1 cellular context compared by ENCODE assay signal in the genomic region with DNA sequence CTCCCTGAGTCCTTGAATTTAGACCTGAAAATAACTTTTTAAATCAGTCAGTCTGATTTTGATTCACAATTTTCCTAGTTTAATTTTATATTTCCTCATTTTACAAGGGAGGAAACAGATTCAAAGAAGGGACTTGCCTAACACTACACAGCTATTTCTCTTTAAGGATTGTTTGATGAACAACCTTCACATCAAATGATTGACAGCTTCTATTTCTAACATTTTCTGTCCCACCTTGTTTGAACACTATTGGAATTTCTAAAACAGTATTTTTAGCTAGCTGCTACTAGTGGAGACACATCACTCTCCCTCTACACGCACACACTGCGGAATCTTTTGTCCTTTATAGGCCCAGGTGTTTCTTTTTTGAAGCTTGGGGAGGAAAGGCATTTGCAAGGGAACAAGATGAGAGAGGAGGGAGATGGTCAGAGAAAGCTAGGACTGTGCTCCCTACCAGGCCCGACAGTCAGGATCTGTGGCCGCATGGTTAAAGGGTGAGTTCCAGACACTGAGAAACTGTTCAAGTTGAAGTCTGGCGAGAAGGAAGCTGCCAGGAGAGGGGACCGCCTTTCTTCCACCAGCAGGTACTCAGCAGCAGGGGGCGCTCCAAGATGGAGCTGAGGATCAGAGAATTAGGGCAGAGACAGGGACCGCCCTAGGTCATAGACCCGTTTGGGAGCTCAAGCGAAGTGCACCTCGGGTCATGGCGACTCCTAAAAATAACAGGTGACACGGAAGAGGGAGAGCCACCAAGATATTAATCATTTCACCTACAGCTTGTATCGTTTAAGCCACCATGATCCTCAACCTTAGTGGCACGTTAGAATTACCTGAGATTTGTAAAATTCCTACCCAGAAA.
TF ChIP-seq lines count a peak whose summit lies in the region.

No MANE protein-coding gene starts in this region.

TF ChIP-seq in HepG2, 621 proteins besides CTCF, POLR2A, EP300 and RAD21 (continues in another document):
- TF ChIP-seq ZNF333 (CRISPR knock-in tag; IDR thresholded peaks at IDR 0.05; ENCODE audit: borderline replicate concordance): no peak
- peak; percentile 15; the same call in 1 of the 2 replicates for TF ChIP-seq ZNF652 (CRISPR knock-in tag; IDR thresholded peaks at IDR 0.05; ENCODE audit: borderline replicate concordance, low read depth)
- TF ChIP-seq NFRKB (IDR thresholded peaks at IDR 0.05): no peak
- no peak for TF ChIP-seq HOXA9 (CRISPR knock-in tag; IDR thresholded peaks at IDR 0.05; ENCODE audit: borderline replicate concordance)
- 0 out of 2 replicates have a peak, but pooled peaks have one; percentile 31 for TF ChIP-seq ZNF121 (CRISPR knock-in tag; IDR thresholded peaks at IDR 0.05)
- no peak for TF ChIP-seq ZNF431 (CRISPR knock-in tag; IDR thresholded peaks at IDR 0.05; ENCODE audit: borderline replicate concordance, low read depth)
- TF ChIP-seq NFATC3 (CRISPR knock-in tag; IDR thresholded peaks at IDR 0.05): no peak
- TF ChIP-seq, protein P1, sequence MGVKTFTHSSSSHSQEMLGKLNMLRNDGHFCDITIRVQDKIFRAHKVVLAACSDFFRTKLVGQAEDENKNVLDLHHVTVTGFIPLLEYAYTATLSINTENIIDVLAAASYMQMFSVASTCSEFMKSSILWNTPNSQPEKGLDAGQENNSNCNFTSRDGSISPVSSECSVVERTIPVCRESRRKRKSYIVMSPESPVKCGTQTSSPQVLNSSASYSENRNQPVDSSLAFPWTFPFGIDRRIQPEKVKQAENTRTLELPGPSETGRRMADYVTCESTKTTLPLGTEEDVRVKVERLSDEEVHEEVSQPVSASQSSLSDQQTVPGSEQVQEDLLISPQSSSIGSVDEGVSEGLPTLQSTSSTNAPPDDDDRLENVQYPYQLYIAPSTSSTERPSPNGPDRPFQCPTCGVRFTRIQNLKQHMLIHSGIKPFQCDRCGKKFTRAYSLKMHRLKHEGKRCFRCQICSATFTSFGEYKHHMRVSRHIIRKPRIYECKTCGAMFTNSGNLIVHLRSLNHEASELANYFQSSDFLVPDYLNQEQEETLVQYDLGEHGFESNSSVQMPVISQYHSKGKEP (CRISPR knock-in tag; IDR thresholded peaks at IDR 0.05): no peak
- peak; percentile 63 for TF ChIP-seq ZMYM4 (CRISPR knock-in tag; IDR thresholded peaks at IDR 0.05)
- no peak; the same call in 1 of the 2 replicates for TF ChIP-seq WIZ (CRISPR knock-in tag; IDR thresholded peaks at IDR 0.05)
- TF ChIP-seq, protein P2, sequence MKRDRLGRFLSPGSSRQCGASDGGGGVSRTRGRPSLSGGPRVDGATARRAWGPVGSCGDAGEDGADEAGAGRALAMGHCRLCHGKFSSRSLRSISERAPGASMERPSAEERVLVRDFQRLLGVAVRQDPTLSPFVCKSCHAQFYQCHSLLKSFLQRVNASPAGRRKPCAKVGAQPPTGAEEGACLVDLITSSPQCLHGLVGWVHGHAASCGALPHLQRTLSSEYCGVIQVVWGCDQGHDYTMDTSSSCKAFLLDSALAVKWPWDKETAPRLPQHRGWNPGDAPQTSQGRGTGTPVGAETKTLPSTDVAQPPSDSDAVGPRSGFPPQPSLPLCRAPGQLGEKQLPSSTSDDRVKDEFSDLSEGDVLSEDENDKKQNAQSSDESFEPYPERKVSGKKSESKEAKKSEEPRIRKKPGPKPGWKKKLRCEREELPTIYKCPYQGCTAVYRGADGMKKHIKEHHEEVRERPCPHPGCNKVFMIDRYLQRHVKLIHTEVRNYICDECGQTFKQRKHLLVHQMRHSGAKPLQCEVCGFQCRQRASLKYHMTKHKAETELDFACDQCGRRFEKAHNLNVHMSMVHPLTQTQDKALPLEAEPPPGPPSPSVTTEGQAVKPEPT (CRISPR knock-in tag; IDR thresholded peaks at IDR 0.05; ENCODE audit: low read depth): no peak
- no peak for TF ChIP-seq MED8 (CRISPR knock-in tag; IDR thresholded peaks at IDR 0.05; ENCODE audit: insufficient replicate concordance)
- no peak for TF ChIP-seq ZNF496 (CRISPR knock-in tag; IDR thresholded peaks at IDR 0.05; ENCODE audit: insufficient replicate concordance)
- TF ChIP-seq, protein P3, sequence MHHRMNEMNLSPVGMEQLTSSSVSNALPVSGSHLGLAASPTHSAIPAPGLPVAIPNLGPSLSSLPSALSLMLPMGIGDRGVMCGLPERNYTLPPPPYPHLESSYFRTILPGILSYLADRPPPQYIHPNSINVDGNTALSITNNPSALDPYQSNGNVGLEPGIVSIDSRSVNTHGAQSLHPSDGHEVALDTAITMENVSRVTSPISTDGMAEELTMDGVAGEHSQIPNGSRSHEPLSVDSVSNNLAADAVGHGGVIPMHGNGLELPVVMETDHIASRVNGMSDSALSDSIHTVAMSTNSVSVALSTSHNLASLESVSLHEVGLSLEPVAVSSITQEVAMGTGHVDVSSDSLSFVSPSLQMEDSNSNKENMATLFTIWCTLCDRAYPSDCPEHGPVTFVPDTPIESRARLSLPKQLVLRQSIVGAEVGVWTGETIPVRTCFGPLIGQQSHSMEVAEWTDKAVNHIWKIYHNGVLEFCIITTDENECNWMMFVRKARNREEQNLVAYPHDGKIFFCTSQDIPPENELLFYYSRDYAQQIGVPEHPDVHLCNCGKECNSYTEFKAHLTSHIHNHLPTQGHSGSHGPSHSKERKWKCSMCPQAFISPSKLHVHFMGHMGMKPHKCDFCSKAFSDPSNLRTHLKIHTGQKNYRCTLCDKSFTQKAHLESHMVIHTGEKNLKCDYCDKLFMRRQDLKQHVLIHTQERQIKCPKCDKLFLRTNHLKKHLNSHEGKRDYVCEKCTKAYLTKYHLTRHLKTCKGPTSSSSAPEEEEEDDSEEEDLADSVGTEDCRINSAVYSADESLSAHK (CRISPR knock-in tag; IDR thresholded peaks at IDR 0.05; ENCODE audit: borderline replicate concordance): no peak
- TF ChIP-seq, protein P4, sequence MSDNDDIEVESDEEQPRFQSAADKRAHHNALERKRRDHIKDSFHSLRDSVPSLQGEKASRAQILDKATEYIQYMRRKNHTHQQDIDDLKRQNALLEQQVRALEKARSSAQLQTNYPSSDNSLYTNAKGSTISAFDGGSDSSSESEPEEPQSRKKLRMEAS (IDR thresholded peaks at IDR 0.05): peak; percentile 28; the same call in 1 of the 2 replicates
- TF ChIP-seq NFIB (CRISPR knock-in tag; IDR thresholded peaks at IDR 0.05; ENCODE audit: borderline replicate concordance): no peak
- TF ChIP-seq ZBTB38 (CRISPR knock-in tag; IDR thresholded peaks at IDR 0.05): peak; percentile 90
- TF ChIP-seq ZBTB8A (CRISPR knock-in tag; IDR thresholded peaks at IDR 0.05; ENCODE audit: borderline replicate concordance, low read depth): no peak
- peak; percentile 51; the same call in 1 of the 2 replicates for TF ChIP-seq YEATS2 (CRISPR knock-in tag; IDR thresholded peaks at IDR 0.05; ENCODE audit: borderline replicate concordance)
- no peak for TF ChIP-seq EHMT2 (IDR thresholded peaks at IDR 0.05; ENCODE audit: borderline replicate concordance, low read depth, low read length)
- TF ChIP-seq, protein P5, sequence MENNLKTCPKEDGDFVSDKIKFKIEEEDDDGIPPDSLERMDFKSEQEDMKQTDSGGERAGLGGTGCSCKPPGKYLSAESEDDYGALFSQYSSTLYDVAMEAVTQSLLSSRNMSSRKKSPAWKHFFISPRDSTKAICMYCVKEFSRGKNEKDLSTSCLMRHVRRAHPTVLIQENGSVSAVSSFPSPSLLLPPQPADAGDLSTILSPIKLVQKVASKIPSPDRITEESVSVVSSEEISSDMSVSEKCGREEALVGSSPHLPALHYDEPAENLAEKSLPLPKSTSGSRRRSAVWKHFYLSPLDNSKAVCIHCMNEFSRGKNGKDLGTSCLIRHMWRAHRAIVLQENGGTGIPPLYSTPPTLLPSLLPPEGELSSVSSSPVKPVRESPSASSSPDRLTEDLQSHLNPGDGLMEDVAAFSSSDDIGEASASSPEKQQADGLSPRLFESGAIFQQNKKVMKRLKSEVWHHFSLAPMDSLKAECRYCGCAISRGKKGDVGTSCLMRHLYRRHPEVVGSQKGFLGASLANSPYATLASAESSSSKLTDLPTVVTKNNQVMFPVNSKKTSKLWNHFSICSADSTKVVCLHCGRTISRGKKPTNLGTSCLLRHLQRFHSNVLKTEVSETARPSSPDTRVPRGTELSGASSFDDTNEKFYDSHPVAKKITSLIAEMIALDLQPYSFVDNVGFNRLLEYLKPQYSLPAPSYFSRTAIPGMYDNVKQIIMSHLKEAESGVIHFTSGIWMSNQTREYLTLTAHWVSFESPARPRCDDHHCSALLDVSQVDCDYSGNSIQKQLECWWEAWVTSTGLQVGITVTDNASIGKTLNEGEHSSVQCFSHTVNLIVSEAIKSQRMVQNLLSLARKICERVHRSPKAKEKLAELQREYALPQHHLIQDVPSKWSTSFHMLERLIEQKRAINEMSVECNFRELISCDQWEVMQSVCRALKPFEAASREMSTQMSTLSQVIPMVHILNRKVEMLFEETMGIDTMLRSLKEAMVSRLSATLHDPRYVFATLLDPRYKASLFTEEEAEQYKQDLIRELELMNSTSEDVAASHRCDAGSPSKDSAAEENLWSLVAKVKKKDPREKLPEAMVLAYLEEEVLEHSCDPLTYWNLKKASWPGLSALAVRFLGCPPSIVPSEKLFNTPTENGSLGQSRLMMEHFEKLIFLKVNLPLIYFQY (CRISPR knock-in tag; IDR thresholded peaks at IDR 0.05; ENCODE audit: borderline replicate concordance): 0 out of 2 replicates have a peak, but pooled peaks have one; percentile 69
- TF ChIP-seq RFXANK (CRISPR knock-in tag; IDR thresholded peaks at IDR 0.05): no peak
- no peak for TF ChIP-seq SP1 (IDR thresholded peaks at IDR 0.05)
- TF ChIP-seq SP1 (CRISPR knock-in tag; IDR thresholded peaks at IDR 0.05): no peak
- no peak for TF ChIP-seq ZNF253 (CRISPR knock-in tag; IDR thresholded peaks at IDR 0.05; ENCODE audit: borderline replicate concordance)
- TF ChIP-seq, protein P6, sequence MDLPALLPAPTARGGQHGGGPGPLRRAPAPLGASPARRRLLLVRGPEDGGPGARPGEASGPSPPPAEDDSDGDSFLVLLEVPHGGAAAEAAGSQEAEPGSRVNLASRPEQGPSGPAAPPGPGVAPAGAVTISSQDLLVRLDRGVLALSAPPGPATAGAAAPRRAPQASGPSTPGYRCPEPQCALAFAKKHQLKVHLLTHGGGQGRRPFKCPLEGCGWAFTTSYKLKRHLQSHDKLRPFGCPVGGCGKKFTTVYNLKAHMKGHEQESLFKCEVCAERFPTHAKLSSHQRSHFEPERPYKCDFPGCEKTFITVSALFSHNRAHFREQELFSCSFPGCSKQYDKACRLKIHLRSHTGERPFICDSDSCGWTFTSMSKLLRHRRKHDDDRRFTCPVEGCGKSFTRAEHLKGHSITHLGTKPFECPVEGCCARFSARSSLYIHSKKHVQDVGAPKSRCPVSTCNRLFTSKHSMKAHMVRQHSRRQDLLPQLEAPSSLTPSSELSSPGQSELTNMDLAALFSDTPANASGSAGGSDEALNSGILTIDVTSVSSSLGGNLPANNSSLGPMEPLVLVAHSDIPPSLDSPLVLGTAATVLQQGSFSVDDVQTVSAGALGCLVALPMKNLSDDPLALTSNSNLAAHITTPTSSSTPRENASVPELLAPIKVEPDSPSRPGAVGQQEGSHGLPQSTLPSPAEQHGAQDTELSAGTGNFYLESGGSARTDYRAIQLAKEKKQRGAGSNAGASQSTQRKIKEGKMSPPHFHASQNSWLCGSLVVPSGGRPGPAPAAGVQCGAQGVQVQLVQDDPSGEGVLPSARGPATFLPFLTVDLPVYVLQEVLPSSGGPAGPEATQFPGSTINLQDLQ (CRISPR knock-in tag; IDR thresholded peaks at IDR 0.05): no peak
- TF ChIP-seq ZFX (CRISPR knock-in tag; IDR thresholded peaks at IDR 0.05; ENCODE audit: low read depth): peak; percentile 28; the same call in 1 of the 2 replicates
- TF ChIP-seq SALL1 (CRISPR knock-in tag; IDR thresholded peaks at IDR 0.05): peak; percentile 76
- TF ChIP-seq ZNF780A (CRISPR knock-in tag; IDR thresholded peaks at IDR 0.05): no peak
- TF ChIP-seq RXRA (CRISPR knock-in tag; IDR thresholded peaks at IDR 0.05): peak; percentile 68; the same call in 1 of the 2 replicates
- TF ChIP-seq, protein P7, sequence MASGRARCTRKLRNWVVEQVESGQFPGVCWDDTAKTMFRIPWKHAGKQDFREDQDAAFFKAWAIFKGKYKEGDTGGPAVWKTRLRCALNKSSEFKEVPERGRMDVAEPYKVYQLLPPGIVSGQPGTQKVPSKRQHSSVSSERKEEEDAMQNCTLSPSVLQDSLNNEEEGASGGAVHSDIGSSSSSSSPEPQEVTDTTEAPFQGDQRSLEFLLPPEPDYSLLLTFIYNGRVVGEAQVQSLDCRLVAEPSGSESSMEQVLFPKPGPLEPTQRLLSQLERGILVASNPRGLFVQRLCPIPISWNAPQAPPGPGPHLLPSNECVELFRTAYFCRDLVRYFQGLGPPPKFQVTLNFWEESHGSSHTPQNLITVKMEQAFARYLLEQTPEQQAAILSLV (CRISPR knock-in tag; IDR thresholded peaks at IDR 0.05; ENCODE audit: borderline replicate concordance): peak; percentile 62; the same call in 1 of the 2 replicates
- TF ChIP-seq ASH2L (IDR thresholded peaks at IDR 0.05; ENCODE audit: insufficient read length, low read depth, low read length): no peak
- TF ChIP-seq SAP130 (CRISPR knock-in tag; IDR thresholded peaks at IDR 0.05; ENCODE audit: low read depth): peak; percentile 34; the same call in 1 of the 2 replicates
- TF ChIP-seq THAP11 (CRISPR knock-in tag; IDR thresholded peaks at IDR 0.05): peak; percentile 75
- no peak for TF ChIP-seq HNRNPUL1 (IDR thresholded peaks at IDR 0.05; ENCODE audit: low read depth, low read length)
- TF ChIP-seq REXO4 (CRISPR knock-in tag; IDR thresholded peaks at IDR 0.05; ENCODE audit: borderline replicate concordance): no peak
- TF ChIP-seq ONECUT2 (CRISPR knock-in tag; IDR thresholded peaks at IDR 0.05): 0 out of 2 replicates have a peak, but pooled peaks have one; percentile 12
- TF ChIP-seq ELF1 (CRISPR knock-in tag; IDR thresholded peaks at IDR 0.05): no peak
- peak; percentile 41; the same call in 1 of the 2 replicates for TF ChIP-seq ZNF263 (CRISPR knock-in tag; IDR thresholded peaks at IDR 0.05)
- no peak for TF ChIP-seq ZFP36L1 (CRISPR knock-in tag; IDR thresholded peaks at IDR 0.05)
- no peak for TF ChIP-seq NR2F6 (IDR thresholded peaks at IDR 0.05)
- 0 out of 2 replicates have a peak, but pooled peaks have one; percentile 33 for TF ChIP-seq NR2F6 (CRISPR knock-in tag; IDR thresholded peaks at IDR 0.05)
- no peak for TF ChIP-seq ZNF572 (CRISPR knock-in tag; IDR thresholded peaks at IDR 0.05)
- TF ChIP-seq NKX3-1 (CRISPR knock-in tag; IDR thresholded peaks at IDR 0.05): no peak
- no peak for TF ChIP-seq LCORL (IDR thresholded peaks at IDR 0.05)
- peak; percentile 87 for TF ChIP-seq LCORL (CRISPR knock-in tag; IDR thresholded peaks at IDR 0.05)
- TF ChIP-seq ZNF34 (CRISPR knock-in tag; IDR thresholded peaks at IDR 0.05; ENCODE audit: borderline replicate concordance): no peak
- TF ChIP-seq NFIC (IDR thresholded peaks at IDR 0.05; ENCODE audit: low read length): no peak
- 0 out of 2 replicates have a peak, but pooled peaks have one; percentile 26 for TF ChIP-seq ETV5 (CRISPR knock-in tag; IDR thresholded peaks at IDR 0.05; ENCODE audit: borderline replicate concordance)
- no peak for TF ChIP-seq ZFYVE20 (CRISPR knock-in tag; IDR thresholded peaks at IDR 0.05; ENCODE audit: borderline replicate concordance, low read depth)
- no peak for TF ChIP-seq SOX6 (IDR thresholded peaks at IDR 0.05)
- peak; percentile 25; the same call in 1 of the 2 replicates for TF ChIP-seq SOX6 (CRISPR knock-in tag; IDR thresholded peaks at IDR 0.05)
- TF ChIP-seq KDM3A (CRISPR knock-in tag; IDR thresholded peaks at IDR 0.05; ENCODE audit: low read depth): 0 out of 2 replicates have a peak, but pooled peaks have one; percentile 27
- TF ChIP-seq ZNF101 (CRISPR knock-in tag; IDR thresholded peaks at IDR 0.05; ENCODE audit: borderline replicate concordance, low read depth): no peak
- peak; percentile 44; the same call in 1 of the 2 replicates for TF ChIP-seq BCL6 (CRISPR knock-in tag; IDR thresholded peaks at IDR 0.05)
- TF ChIP-seq ZNF225 (CRISPR knock-in tag; IDR thresholded peaks at IDR 0.05): no peak
- TF ChIP-seq TEAD3 (CRISPR knock-in tag; optimal IDR thresholded peaks at IDR 0.05; ENCODE audit: borderline replicate concordance): peak; percentile 32
